ENCODE assay signal across 1 cellular context in the genomic region with DNA sequence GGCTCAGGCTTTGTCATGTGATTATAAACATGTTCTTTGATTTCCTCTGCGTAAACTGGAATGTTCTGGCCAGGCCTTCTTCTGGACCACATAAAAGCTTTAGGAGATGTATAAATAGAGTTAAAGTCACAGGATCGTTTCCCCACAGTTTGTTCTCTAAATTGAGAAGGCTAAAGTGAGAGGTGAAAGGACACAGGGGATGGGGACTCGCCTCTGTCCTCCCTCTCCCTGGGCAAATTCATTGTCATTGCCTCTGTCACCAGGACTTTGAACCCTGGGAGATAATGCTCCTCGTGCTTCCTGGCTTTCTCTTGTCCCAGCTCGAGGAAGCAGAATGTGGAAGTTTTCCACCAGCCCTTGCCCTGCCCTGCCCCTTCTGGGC.
A peak's percentile ranks its signal among the peaks of the same experiment; 100 is the strongest.
TF ChIP-seq lines count a peak whose summit lies in the region.

No MANE protein-coding gene starts in this region.

TF ChIP-seq in HepG2, 621 proteins besides CTCF, POLR2A, EP300 and RAD21 (continued from another document and continues in another):
- TF ChIP-seq, protein P1, sequence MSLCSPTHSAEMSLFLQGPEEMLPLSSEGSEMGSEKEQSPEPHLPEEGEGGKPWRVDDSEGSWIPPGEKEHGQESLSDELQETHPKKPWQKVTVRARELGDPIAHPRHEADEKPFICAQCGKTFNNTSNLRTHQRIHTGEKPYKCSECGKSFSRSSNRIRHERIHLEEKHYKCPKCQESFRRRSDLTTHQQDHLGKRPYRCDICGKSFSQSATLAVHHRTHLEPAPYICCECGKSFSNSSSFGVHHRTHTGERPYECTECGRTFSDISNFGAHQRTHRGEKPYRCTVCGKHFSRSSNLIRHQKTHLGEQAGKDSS (CRISPR knock-in tag; IDR thresholded peaks at IDR 0.05; ENCODE audit: borderline replicate concordance, low read depth): peak; percentile 91
- TF ChIP-seq KLF11 (CRISPR knock-in tag; IDR thresholded peaks at IDR 0.05) (peak; percentile 86), ETV6 (CRISPR knock-in tag; conservative IDR thresholded peaks at IDR 0.05) (peak; percentile 54; the same call in 1 of the 2 replicates), RBFOX2 (IDR thresholded peaks at IDR 0.05; ENCODE audit: low read depth, low read length) (no peak), ZNF709 (CRISPR knock-in tag; IDR thresholded peaks at IDR 0.05) (0 out of 2 replicates have a peak, but pooled peaks have one; percentile 19), SKI (IDR thresholded peaks at IDR 0.05; ENCODE audit: partially characterized antibody) (peak; percentile 79), ETS1 (CRISPR knock-in tag; IDR thresholded peaks at IDR 0.05) (no peak), SP140L (CRISPR knock-in tag; IDR thresholded peaks at IDR 0.05; ENCODE audit: borderline replicate concordance) (no peak), NCOA5 (CRISPR knock-in tag; IDR thresholded peaks at IDR 0.05) (no peak), PAWR (CRISPR knock-in tag; IDR thresholded peaks at IDR 0.05; ENCODE audit: borderline replicate concordance) (no peak), ZNF607 (CRISPR knock-in tag; IDR thresholded peaks at IDR 0.05; ENCODE audit: borderline replicate concordance) (no peak), ZNF781 (CRISPR knock-in tag; IDR thresholded peaks at IDR 0.05; ENCODE audit: borderline replicate concordance, not compliant biosample characterization) (no peak), ZNF496 (CRISPR knock-in tag; IDR thresholded peaks at IDR 0.05; ENCODE audit: insufficient replicate concordance) (no peak), HOMEZ (CRISPR knock-in tag; IDR thresholded peaks at IDR 0.05; ENCODE audit: low read depth) (peak; percentile 67; the same call in 1 of the 2 replicates), ZNF441 (CRISPR knock-in tag; IDR thresholded peaks at IDR 0.05; ENCODE audit: borderline replicate concordance) (peak; percentile 41; the same call in 1 of the 2 replicates), SUZ12 (IDR thresholded peaks at IDR 0.05; ENCODE audit: low read depth, low read length) (no peak), TSC22D2 (CRISPR knock-in tag; IDR thresholded peaks at IDR 0.05; ENCODE audit: borderline replicate concordance) (0 out of 2 replicates have a peak, but pooled peaks have one; percentile 18), PHF21A (CRISPR knock-in tag; IDR thresholded peaks at IDR 0.05) (peak; percentile 85), ZNF292 (CRISPR knock-in tag; IDR thresholded peaks at IDR 0.05; ENCODE audit: borderline replicate concordance, low read depth) (peak; percentile 20; the same call in 1 of the 2 replicates), NCOA2 (CRISPR knock-in tag; IDR thresholded peaks at IDR 0.05) (peak; percentile 83), ZEB1 (IDR thresholded peaks at IDR 0.05; ENCODE audit: insufficient replicate concordance, low read depth) (no peak), ZSCAN29 (CRISPR knock-in tag; conservative IDR thresholded peaks at IDR 0.05) (0 out of 2 replicates have a peak, but pooled peaks have one; percentile 39), FOXO1 (CRISPR knock-in tag; IDR thresholded peaks at IDR 0.05) (peak; percentile 41; the same call in 1 of the 2 replicates), ZKSCAN8 (CRISPR knock-in tag; IDR thresholded peaks at IDR 0.05; ENCODE audit: borderline replicate concordance) (no peak), GATAD2A (CRISPR knock-in tag; IDR thresholded peaks at IDR 0.05) (peak; percentile 91), HMG20B (CRISPR knock-in tag; conservative IDR thresholded peaks at IDR 0.05) (peak; percentile 49; the same call in 1 of the 2 replicates), FOXP1 (IDR thresholded peaks at IDR 0.05) (no peak), FOXP1 (CRISPR knock-in tag; IDR thresholded peaks at IDR 0.05) (peak; percentile 56; the same call in 1 of the 2 replicates), GATAD1 (CRISPR knock-in tag; IDR thresholded peaks at IDR 0.05) (peak; percentile 47; the same call in 1 of the 2 replicates), MXI1 (IDR thresholded peaks at IDR 0.05; ENCODE audit: borderline replicate concordance, low read depth, low read length) (peak; percentile 75; the same call in 1 of the 3 replicates), BCL6 (CRISPR knock-in tag; IDR thresholded peaks at IDR 0.05) (peak; percentile 92), SALL1 (CRISPR knock-in tag; IDR thresholded peaks at IDR 0.05) (peak; percentile 94), MIER3 (CRISPR knock-in tag; IDR thresholded peaks at IDR 0.05; ENCODE audit: borderline replicate concordance) (peak; percentile 38; the same call in 1 of the 2 replicates), ARID2 (CRISPR knock-in tag; IDR thresholded peaks at IDR 0.05; ENCODE audit: borderline replicate concordance) (peak; percentile 78; the same call in 1 of the 2 replicates), SOX13 (IDR thresholded peaks at IDR 0.05) (peak; percentile 89), SOX13 (CRISPR knock-in tag; conservative IDR thresholded peaks at IDR 0.05 in 1 of 2, IDR thresholded peaks at IDR 0.05 in 1 of 2) (peak in 1 of 2 experiments; percentile 97; a peak in 2 of 4 replicates), PRDM10 (CRISPR knock-in tag; IDR thresholded peaks at IDR 0.05; ENCODE audit: low read depth) (peak; percentile 93), ZNF124 (CRISPR knock-in tag; IDR thresholded peaks at IDR 0.05) (0 out of 2 replicates have a peak, but pooled peaks have one; percentile 57)
- TF ChIP-seq, protein P2, sequence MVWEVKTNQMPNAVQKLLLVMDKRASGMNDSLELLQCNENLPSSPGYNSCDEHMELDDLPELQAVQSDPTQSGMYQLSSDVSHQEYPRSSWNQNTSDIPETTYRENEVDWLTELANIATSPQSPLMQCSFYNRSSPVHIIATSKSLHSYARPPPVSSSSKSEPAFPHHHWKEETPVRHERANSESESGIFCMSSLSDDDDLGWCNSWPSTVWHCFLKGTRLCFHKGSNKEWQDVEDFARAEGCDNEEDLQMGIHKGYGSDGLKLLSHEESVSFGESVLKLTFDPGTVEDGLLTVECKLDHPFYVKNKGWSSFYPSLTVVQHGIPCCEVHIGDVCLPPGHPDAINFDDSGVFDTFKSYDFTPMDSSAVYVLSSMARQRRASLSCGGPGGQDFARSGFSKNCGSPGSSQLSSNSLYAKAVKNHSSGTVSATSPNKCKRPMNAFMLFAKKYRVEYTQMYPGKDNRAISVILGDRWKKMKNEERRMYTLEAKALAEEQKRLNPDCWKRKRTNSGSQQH (CRISPR knock-in tag; IDR thresholded peaks at IDR 0.05; ENCODE audit: low read depth): 0 out of 2 replicates have a peak, but pooled peaks have one; percentile 45
- TF ChIP-seq, protein P3, sequence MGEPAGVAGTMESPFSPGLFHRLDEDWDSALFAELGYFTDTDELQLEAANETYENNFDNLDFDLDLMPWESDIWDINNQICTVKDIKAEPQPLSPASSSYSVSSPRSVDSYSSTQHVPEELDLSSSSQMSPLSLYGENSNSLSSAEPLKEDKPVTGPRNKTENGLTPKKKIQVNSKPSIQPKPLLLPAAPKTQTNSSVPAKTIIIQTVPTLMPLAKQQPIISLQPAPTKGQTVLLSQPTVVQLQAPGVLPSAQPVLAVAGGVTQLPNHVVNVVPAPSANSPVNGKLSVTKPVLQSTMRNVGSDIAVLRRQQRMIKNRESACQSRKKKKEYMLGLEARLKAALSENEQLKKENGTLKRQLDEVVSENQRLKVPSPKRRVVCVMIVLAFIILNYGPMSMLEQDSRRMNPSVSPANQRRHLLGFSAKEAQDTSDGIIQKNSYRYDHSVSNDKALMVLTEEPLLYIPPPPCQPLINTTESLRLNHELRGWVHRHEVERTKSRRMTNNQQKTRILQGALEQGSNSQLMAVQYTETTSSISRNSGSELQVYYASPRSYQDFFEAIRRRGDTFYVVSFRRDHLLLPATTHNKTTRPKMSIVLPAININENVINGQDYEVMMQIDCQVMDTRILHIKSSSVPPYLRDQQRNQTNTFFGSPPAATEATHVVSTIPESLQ (CRISPR knock-in tag; conservative IDR thresholded peaks at IDR 0.05): no peak
- TF ChIP-seq, protein P4, sequence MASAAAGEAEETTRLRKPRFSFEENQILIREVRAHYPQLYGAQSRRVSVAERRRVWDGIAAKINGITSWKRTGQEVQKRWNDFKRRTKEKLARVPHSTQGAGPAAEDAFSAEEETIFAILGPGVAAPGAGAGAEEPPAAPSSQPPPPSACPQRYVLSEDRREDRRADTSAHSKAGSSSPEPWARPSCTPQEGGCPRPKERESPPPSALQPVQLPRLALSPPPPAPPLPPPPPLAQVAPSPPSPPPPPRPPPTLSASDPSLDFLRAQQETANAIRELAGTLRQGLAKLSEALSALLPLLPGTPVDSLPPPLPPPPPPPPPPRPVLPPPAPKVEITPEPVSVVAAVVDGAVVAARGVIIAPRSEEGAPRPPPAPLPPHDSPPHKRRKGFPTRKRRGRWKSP (CRISPR knock-in tag; IDR thresholded peaks at IDR 0.05): 0 out of 2 replicates have a peak, but pooled peaks have one; percentile 41
- TF ChIP-seq, protein P5, sequence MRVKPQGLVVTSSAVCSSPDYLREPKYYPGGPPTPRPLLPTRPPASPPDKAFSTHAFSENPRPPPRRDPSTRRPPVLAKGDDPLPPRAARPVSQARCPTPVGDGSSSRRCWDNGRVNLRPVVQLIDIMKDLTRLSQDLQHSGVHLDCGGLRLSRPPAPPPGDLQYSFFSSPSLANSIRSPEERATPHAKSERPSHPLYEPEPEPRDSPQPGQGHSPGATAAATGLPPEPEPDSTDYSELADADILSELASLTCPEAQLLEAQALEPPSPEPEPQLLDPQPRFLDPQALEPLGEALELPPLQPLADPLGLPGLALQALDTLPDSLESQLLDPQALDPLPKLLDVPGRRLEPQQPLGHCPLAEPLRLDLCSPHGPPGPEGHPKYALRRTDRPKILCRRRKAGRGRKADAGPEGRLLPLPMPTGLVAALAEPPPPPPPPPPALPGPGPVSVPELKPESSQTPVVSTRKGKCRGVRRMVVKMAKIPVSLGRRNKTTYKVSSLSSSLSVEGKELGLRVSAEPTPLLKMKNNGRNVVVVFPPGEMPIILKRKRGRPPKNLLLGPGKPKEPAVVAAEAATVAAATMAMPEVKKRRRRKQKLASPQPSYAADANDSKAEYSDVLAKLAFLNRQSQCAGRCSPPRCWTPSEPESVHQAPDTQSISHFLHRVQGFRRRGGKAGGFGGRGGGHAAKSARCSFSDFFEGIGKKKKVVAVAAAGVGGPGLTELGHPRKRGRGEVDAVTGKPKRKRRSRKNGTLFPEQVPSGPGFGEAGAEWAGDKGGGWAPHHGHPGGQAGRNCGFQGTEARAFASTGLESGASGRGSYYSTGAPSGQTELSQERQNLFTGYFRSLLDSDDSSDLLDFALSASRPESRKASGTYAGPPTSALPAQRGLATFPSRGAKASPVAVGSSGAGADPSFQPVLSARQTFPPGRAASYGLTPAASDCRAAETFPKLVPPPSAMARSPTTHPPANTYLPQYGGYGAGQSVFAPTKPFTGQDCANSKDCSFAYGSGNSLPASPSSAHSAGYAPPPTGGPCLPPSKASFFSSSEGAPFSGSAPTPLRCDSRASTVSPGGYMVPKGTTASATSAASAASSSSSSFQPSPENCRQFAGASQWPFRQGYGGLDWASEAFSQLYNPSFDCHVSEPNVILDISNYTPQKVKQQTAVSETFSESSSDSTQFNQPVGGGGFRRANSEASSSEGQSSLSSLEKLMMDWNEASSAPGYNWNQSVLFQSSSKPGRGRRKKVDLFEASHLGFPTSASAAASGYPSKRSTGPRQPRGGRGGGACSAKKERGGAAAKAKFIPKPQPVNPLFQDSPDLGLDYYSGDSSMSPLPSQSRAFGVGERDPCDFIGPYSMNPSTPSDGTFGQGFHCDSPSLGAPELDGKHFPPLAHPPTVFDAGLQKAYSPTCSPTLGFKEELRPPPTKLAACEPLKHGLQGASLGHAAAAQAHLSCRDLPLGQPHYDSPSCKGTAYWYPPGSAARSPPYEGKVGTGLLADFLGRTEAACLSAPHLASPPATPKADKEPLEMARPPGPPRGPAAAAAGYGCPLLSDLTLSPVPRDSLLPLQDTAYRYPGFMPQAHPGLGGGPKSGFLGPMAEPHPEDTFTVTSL (CRISPR knock-in tag; IDR thresholded peaks at IDR 0.05; ENCODE audit: borderline replicate concordance): peak; percentile 86
